Comparison of ENCODE assay signal across 9 cellular contexts in the genomic region with DNA sequence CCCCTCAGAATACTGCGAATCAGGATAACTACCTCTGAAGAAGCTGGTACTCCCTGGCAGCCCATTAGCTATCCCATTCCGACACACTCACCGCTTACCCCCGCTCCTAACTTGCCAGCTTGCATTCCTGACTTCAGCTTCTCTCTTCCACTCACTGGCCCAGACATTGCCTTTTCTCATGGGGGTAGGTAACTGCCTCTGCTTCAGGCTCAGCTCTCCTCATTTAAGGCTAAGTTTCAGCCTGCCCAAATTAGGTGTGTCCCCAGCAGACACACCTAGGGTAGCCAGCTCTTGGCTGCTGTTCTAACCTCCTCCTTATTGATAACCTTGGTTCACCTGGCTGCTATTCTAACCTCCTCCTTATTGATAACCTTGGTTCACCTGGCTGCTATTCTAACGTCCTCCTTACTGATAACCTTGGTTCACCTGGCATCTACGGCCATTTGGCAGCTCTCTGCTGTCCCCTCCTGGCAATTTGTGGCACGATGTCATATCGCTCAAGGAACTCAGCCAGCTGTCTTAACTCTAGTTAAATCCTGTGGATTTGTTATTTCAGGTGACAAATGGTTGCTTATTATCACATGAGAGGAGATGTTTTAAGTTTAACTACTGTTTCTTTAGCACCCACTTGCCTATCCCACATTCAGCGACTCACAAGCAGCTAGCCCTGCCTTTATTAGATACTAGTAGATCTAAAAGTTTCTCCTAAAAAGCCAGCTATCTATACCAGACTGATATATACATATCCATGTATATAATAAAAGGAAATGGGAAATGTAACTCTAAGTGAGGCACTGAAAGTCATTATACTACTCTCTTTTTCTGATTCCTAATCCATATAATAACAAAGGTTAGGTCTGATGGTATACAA.
DNase-seq lines count a peak whose midpoint lies in the region; ATAC-seq and TF ChIP-seq lines count a peak whose summit lies in the region.
"Had no signal": no experiment of that assay in that cellular context is flagged by ENCODE, and none has a peak within 500 bp of the region (broad histone marks: within the 10 kb centered on the region; RNA-seq: fewer than 3 reads in every experiment).

No MANE protein-coding gene starts in this region.

- H3K27ac ChIP-seq in adrenal gland = no peak overlapping the region
- no peak overlapping the region for H3K27ac ChIP-seq in aorta (ENCODE audit: low read depth in 1 of 2, low read length in 2 of 2)

- H3K4me3 ChIP-seq in LNCaP clone FGC (ENCODE audit: low read depth, low read length) = no peak overlapping the region
- H3K4me3 ChIP-seq in adrenal gland = no peak overlapping the region
- H3K4me3 ChIP-seq in aorta (ENCODE audit: low read length in 2 of 2) = no peak overlapping the region

- peak; percentile 96 for TF ChIP-seq CTCF in LNCaP clone FGC (IDR thresholded peaks at IDR 0.05; ENCODE audit: control insufficient read depth, extremely low read depth, insufficient read depth)
- peak in 4 of 6 experiments; percentile 36 to 54 (median 44) for TF ChIP-seq CTCF in adrenal gland (IDR thresholded peaks at IDR 0.05)
- TF ChIP-seq CTCF in nephron progenitor cell (IDR thresholded peaks at IDR 0.05) = peak; percentile 75

- DNase-seq in NCI-H2196 (lab: John Stamatoyannopoulos, UW; ENCODE audit: unreplicated experiment) (peak; percentile 72), NCI-H2196 treated with DMSO at 0.1 percent for 48 hours (lab: John Stamatoyannopoulos, UW; ENCODE audit: unreplicated experiment) (no peak), LNCaP clone FGC (ENCODE audit: low read depth) (peak; percentile 76), adrenal gland (peak in 3 of 7 donors; percentile 24 to 58 (median 35)), nephron progenitor cell (peak; percentile 38), aorta (no peak), midbrain (lab: John Stamatoyannopoulos, UW) (no peak)

- WGBS in adrenal gland, 4 donors = 48 to 52% (median 49%) methylated on average over 9 of the region's 9 CpGs
- 39 to 43% methylated on average over 9 of the region's 9 CpGs for WGBS in aorta, 2 donors

- TF ChIP-seq POLR2A in adrenal gland (IDR thresholded peaks at IDR 0.05) = no peak

- no peaks in the 10 kb centered on the region for H3K9me3 Mint-ChIP-seq in nephron progenitor cell
- H3K9me3 Mint-ChIP-seq: CD4-positive, CD25-positive, alpha-beta regulatory T cell had no signal

- H3K36me3 Mint-ChIP-seq in nephron progenitor cell (ENCODE audit: low read depth) = no peaks in the 10 kb centered on the region
- H3K36me3 Mint-ChIP-seq: CD4-positive, CD25-positive, alpha-beta regulatory T cell had no signal

- peaks cover 27% of the 10 kb centered on the region for H3K27me3 Mint-ChIP-seq in nephron progenitor cell (ENCODE audit: low read depth, poor library complexity)

- no peaks in the 10 kb centered on the region for H3K9me3 ChIP-seq in adrenal gland (replicated peaks in 1 of 3)
- no peaks in the 10 kb centered on the region for H3K9me3 ChIP-seq in aorta (ENCODE audit: control insufficient read depth, low read length)

- H3K4me3 Mint-ChIP-seq in nephron progenitor cell = no peak overlapping the region
- H3K4me3 Mint-ChIP-seq: CD4-positive, CD25-positive, alpha-beta regulatory T cell had no signal

- H3K4me1 ChIP-seq in adrenal gland (replicated peaks in 1 of 2) = no peaks in the 10 kb centered on the region
- H3K4me1 ChIP-seq in aorta (ENCODE audit: control insufficient read depth in 1 of 2, insufficient read depth in 2 of 2, low read length in 2 of 2) = no peaks in the 10 kb centered on the region

- H3K27me3 ChIP-seq in adrenal gland (no peaks in the 10 kb centered on the region), aorta (ENCODE audit: control insufficient read depth in 1 of 2, insufficient read depth in 2 of 2, low read length in 1 of 2) (peaks cover 0 to 2% of the 10 kb centered on the region in 2 donors)

- ATAC-seq in aorta (ENCODE audit: low FRiP score) (no peak), HG02763 (IDR thresholded peaks at IDR 0.05; ENCODE audit: unreplicated experiment) (no peak)

- intact Hi-C loops in adrenal gland (cut with DNase I) (no loop called here), aorta (cut with DNase I) (no loop called here)

- no peak overlapping the region for H3K27ac Mint-ChIP-seq in nephron progenitor cell
- H3K27ac Mint-ChIP-seq: CD4-positive, CD25-positive, alpha-beta regulatory T cell had no signal

- H3K36me3 ChIP-seq in adrenal gland (replicated peaks in 1 of 2) = no peaks in the 10 kb centered on the region
- H3K36me3 ChIP-seq in aorta (ENCODE audit: control insufficient read depth in 1 of 2, insufficient read depth in 2 of 2, low read length in 1 of 2) = no peaks in the 10 kb centered on the region

- no peaks in the 10 kb centered on the region for H3K4me1 Mint-ChIP-seq in nephron progenitor cell
- H3K4me1 Mint-ChIP-seq: CD4-positive, CD25-positive, alpha-beta regulatory T cell had no signal

Comparison
In these comparisons a context has a peak if more than half of its experiments do, and no peak if none do; other contexts are left out.
1. DNase-seq: peak in NCI-H2196 (single experiment), LNCaP clone FGC (single experiment) and nephron progenitor cell (single experiment); none in NCI-H2196 treated with DMSO at 0.1 percent for 48 hours (single experiment), aorta (0 of 2) and midbrain (single experiment).
2. CTCF ChIP-seq: peak in every context shown above with its lines; median percentile 96 in LNCaP clone FGC; 75 in nephron progenitor cell; 44 in adrenal gland.